In genomic region chr3:67875858-67876257, GRCh38 we compare ENCODE assay signal across 19 cellular contexts.
DNase-seq lines count a peak whose midpoint lies in the region; ATAC-seq, FAIRE-seq and TF ChIP-seq lines count a peak whose summit lies in the region.
"Had no signal": no experiment of that assay in that cellular context is flagged by ENCODE, and none has a peak within 500 bp of the region (broad histone marks: within the 10 kb centered on the region; RNA-seq: fewer than 3 reads in every experiment).

No MANE protein-coding gene starts in this region.

- H3K4me1 ChIP-seq in astrocyte (ENCODE audit: insufficient read depth, low read length), result no peaks in the 10 kb centered on the region
- H3K4me1 ChIP-seq: BLaER1 treated with 17β-estradiol and CSF1 and Interleukin-3, amounts not matched to agents 10 nM and 100 nM; HAP-1 had no signal

- H3K27ac Mint-ChIP-seq in Calu3 (ENCODE audit: unreplicated experiment) (peak overlapping the region; percentile 17), astrocyte (ENCODE audit: unreplicated experiment) (peak overlapping the region; percentile 48)

- CTCF ChIA-PET in Calu3 (lab: Charles Lee), result no interaction called here

- intact Hi-C loops in Calu3 (cut with micrococcal nuclease; ENCODE audit: unreplicated experiment), result no loop called here

- no peak overlapping the region for H3K9ac ChIP-seq in astrocyte (ENCODE audit: low read length)
- H3K9ac ChIP-seq: BLaER1 treated with 17β-estradiol and CSF1 and Interleukin-3, amounts not matched to agents 10 nM and 100 nM had no signal

- no peak overlapping the region for H2AFZ ChIP-seq in astrocyte (ENCODE audit: low read depth, low read length)

- no peak overlapping the region for H3K27ac ChIP-seq in astrocyte (ENCODE audit: low read depth, low read length)
- H3K27ac ChIP-seq: BLaER1 treated with 17β-estradiol and CSF1 and Interleukin-3, amounts not matched to agents 10 nM and 100 nM had no signal

- DNase-seq in Calu3 (no peak), astrocyte (ENCODE audit: low read depth) (no peak), left lobe of liver (ENCODE audit: low spot score) (no peak), myocyte (ENCODE audit: low read depth) (peak; percentile 18), NCI-H187 treated with DMSO at 0.1 percent for 48 hours (lab: John Stamatoyannopoulos, UW) (no peak), GM10266 (ENCODE audit: extremely low spot score) (no peak)
- no peak for DNase-seq in effector CD8-positive, alpha-beta T cell (lab: John Stamatoyannopoulos, UW)
- DNase-seq: ACHN; CD4-positive, CD25-positive, alpha-beta regulatory T cell; DMS 273 treated with DMSO at 0.1 percent for 48 hours; DMS79; KG1 had no signal

- H3K9me3 Mint-ChIP-seq in Calu3 (ENCODE audit: low read depth, unreplicated experiment), result peaks cover 2% of the 10 kb centered on the region
- no peaks in the 10 kb centered on the region for H3K9me3 Mint-ChIP-seq in astrocyte (ENCODE audit: unreplicated experiment)

- no peaks in the 10 kb centered on the region for H4K20me1 ChIP-seq in astrocyte (ENCODE audit: insufficient read depth, low read length)
- H4K20me1 ChIP-seq: BLaER1 treated with 17β-estradiol and CSF1 and Interleukin-3, amounts not matched to agents 10 nM and 100 nM had no signal

- H3K36me3 ChIP-seq in astrocyte (ENCODE audit: insufficient read depth, low read length), result no peaks in the 10 kb centered on the region
- H3K36me3 ChIP-seq: BLaER1 treated with 17β-estradiol and CSF1 and Interleukin-3, amounts not matched to agents 10 nM and 100 nM; HAP-1 had no signal

- ATAC-seq in left lobe of liver (peak; percentile 32), GM21367 (IDR thresholded peaks at IDR 0.05; ENCODE audit: unreplicated experiment) (no peak)

- H3K27me3 Mint-ChIP-seq in Calu3 (ENCODE audit: unreplicated experiment), result no peaks in the 10 kb centered on the region
- peaks cover 3% of the 10 kb centered on the region for H3K27me3 Mint-ChIP-seq in astrocyte (ENCODE audit: low read depth, unreplicated experiment)
- H3K27me3 Mint-ChIP-seq: CD4-positive, CD25-positive, alpha-beta regulatory T cell had no signal

- FAIRE-seq in astrocyte (lab: Jason Lieb, UNC), result no peak
- FAIRE-seq: G401.6, GM12892, GM19239, H1 had no signal

- H3K4me3 Mint-ChIP-seq in Calu3 (ENCODE audit: low read depth, unreplicated experiment), result no peak overlapping the region
- no peak overlapping the region for H3K4me3 Mint-ChIP-seq in astrocyte (ENCODE audit: unreplicated experiment)
- H3K4me3 Mint-ChIP-seq: CD4-positive, CD25-positive, alpha-beta regulatory T cell had no signal

- H3K9me3 ChIP-seq in astrocyte (ENCODE audit: insufficient read depth, low read depth, low read length), result no peaks in the 10 kb centered on the region
- H3K9me3 ChIP-seq: HAP-1 had no signal

- no peaks in the 10 kb centered on the region for H3K79me2 ChIP-seq in astrocyte (ENCODE audit: insufficient read depth, low read length)

- no peak for TF ChIP-seq CTCF in Calu3 (IDR thresholded peaks at IDR 0.05; ENCODE audit: unreplicated experiment)
- no peak for TF ChIP-seq CTCF in astrocyte (IDR thresholded peaks at IDR 0.05; ENCODE audit: insufficient read depth, low read depth, low read length)
- TF ChIP-seq CTCF in GM10266 (IDR thresholded peaks at IDR 0.05; ENCODE audit: control insufficient read depth, insufficient read depth, low read depth, missing control alignments), result no peak

- BruUV-seq in Calu3 (replicated peaks; lab: Mats Ljungman, UMichigan), result no TSS peak

- no peak overlapping the region for H3K4me3 ChIP-seq in astrocyte (ENCODE audit: insufficient read depth, low read depth, low read length)
- H3K4me3 ChIP-seq: BLaER1 treated with 17β-estradiol and CSF1 and Interleukin-3, amounts not matched to agents 10 nM and 100 nM; HAP-1 had no signal

- no peak overlapping the region for H3K4me2 ChIP-seq in astrocyte (ENCODE audit: low read length)
- H3K4me2 ChIP-seq: BLaER1 treated with 17β-estradiol and CSF1 and Interleukin-3, amounts not matched to agents 10 nM and 100 nM had no signal

- no peaks in the 10 kb centered on the region for H3K27me3 ChIP-seq in astrocyte (ENCODE audit: insufficient read depth, low read length)
- H3K27me3 ChIP-seq: BLaER1 treated with 17β-estradiol and CSF1 and Interleukin-3, amounts not matched to agents 10 nM and 100 nM had no signal

- H3K36me3 Mint-ChIP-seq in Calu3 (ENCODE audit: insufficient read depth, unreplicated experiment), result no peaks in the 10 kb centered on the region
- H3K36me3 Mint-ChIP-seq in astrocyte (ENCODE audit: low read depth, unreplicated experiment), result no peaks in the 10 kb centered on the region
- H3K36me3 Mint-ChIP-seq: CD4-positive, CD25-positive, alpha-beta regulatory T cell had no signal

- H3K4me1 Mint-ChIP-seq in Calu3 (ENCODE audit: low read depth, unreplicated experiment) (peaks cover 14% of the 10 kb centered on the region), astrocyte (ENCODE audit: low read depth, unreplicated experiment) (peaks cover 13% of the 10 kb centered on the region)
- H3K4me1 Mint-ChIP-seq: CD4-positive, CD25-positive, alpha-beta regulatory T cell had no signal
